In genomic region chr4:101200561-101200960, GRCh38 we compare ENCODE assay signal across 10 cellular contexts.
DNase-seq lines count a peak whose midpoint lies in the region; ATAC-seq, FAIRE-seq and TF ChIP-seq lines count a peak whose summit lies in the region.
"Had no signal": no experiment of that assay in that cellular context is flagged by ENCODE, and none has a peak within 500 bp of the region (broad histone marks: within the 10 kb centered on the region; RNA-seq: fewer than 3 reads in every experiment).

No MANE protein-coding gene starts in this region.

- TF ChIP-seq CTCF in WERI-Rb-1 (IDR thresholded peaks at IDR 0.05; ENCODE audit: low read depth, low read length) (no peak), suprapubic skin (IDR thresholded peaks at IDR 0.05) (no peak)

- 53% methylated on average over 4 of the region's 4 CpGs for WGBS in right cardiac atrium
- 59% methylated on average over 4 of the region's 4 CpGs for WGBS in suprapubic skin

- H3K9me3 ChIP-seq in WERI-Rb-1 (ENCODE audit: severe bottlenecking), result no peaks in the 10 kb centered on the region
- H3K9me3 ChIP-seq in right cardiac atrium (ENCODE audit: control insufficient read depth, low read length), result no peaks in the 10 kb centered on the region
- no peaks in the 10 kb centered on the region for H3K9me3 ChIP-seq in suprapubic skin
- H3K9me3 ChIP-seq: BLaER1 had no signal

- no peaks in the 10 kb centered on the region for H3K27me3 Mint-ChIP-seq in naive thymus-derived CD8-positive, alpha-beta T cell
- H3K27me3 Mint-ChIP-seq: activated naive CD4-positive, alpha-beta T cell treated with anti-CD3 and anti-CD28 coated beads, Interleukin-2, amount 10 ng/mL, durations not matched to agents 7 days and 5 days had no signal

- POLR2A ChIA-PET in naive thymus-derived CD8-positive, alpha-beta T cell (lab: Charles Lee), result no interaction called here

- TF ChIP-seq EP300 in suprapubic skin (IDR thresholded peaks at IDR 0.05), result no peak

- peak overlapping the region in 1 of 10 donors; percentile 17 for H3K4me3 Mint-ChIP-seq in naive thymus-derived CD8-positive, alpha-beta T cell
- H3K4me3 Mint-ChIP-seq: activated naive CD4-positive, alpha-beta T cell treated with anti-CD3 and anti-CD28 coated beads, Interleukin-2, amount 10 ng/mL, durations not matched to agents 7 days and 5 days had no signal

- FAIRE-seq in urothelium cell line (lab: Jason Lieb, UNC), result no peak

- H3K36me3 ChIP-seq in WERI-Rb-1, result no peaks in the 10 kb centered on the region; the same call in 1 of the 2 replicates
- H3K36me3 ChIP-seq in suprapubic skin, result no peaks in the 10 kb centered on the region

- TF ChIP-seq POLR2A in suprapubic skin (IDR thresholded peaks at IDR 0.05), result no peak

- H3K4me1 Mint-ChIP-seq in naive thymus-derived CD8-positive, alpha-beta T cell, result peaks cover 18 to 62% (median 27%) of the 10 kb centered on the region in 4 donors

- peaks cover 0 to 7% (median 6%) of the 10 kb centered on the region in 3 donors for H3K36me3 Mint-ChIP-seq in naive thymus-derived CD8-positive, alpha-beta T cell

- H3K27ac ChIP-seq in WERI-Rb-1 (peak overlapping the region; percentile 72), right cardiac atrium (ENCODE audit: low read length) (no peak overlapping the region), suprapubic skin (no peak overlapping the region)
- H3K27ac ChIP-seq: BLaER1 had no signal

- peak; percentile 90 for DNase-seq in SIG-M5 treated with dmso at 0.1 percent for 504 hours (lab: John Stamatoyannopoulos, UW; ENCODE audit: unreplicated experiment)
- no peak for DNase-seq in SIG-M5 (lab: John Stamatoyannopoulos, UW)
- DNase-seq in WERI-Rb-1, result no peak
- DNase-seq in right cardiac atrium, result no peak
- peak; percentile 54 for DNase-seq in urothelium cell line (ENCODE audit: low spot score)
- DNase-seq in suprapubic skin (ENCODE audit: low spot score in 2 of 2), result no peak
- no peak for DNase-seq in naive thymus-derived CD8-positive, alpha-beta T cell
- no peak for DNase-seq in NCI-H1105 treated with DMSO at 0.1 percent for 48 hours (lab: John Stamatoyannopoulos, UW)
- DNase-seq: activated naive CD4-positive, alpha-beta T cell treated with anti-CD3 and anti-CD28 coated beads, Interleukin-2, amount 10 ng/mL, durations not matched to agents 7 days and 5 days had no signal

- H3K4me1 ChIP-seq in right cardiac atrium (ENCODE audit: control insufficient read depth, insufficient read depth, low read length), result peaks cover 2% of the 10 kb centered on the region
- H3K4me1 ChIP-seq in suprapubic skin, result peaks cover 41% of the 10 kb centered on the region

- no peaks in the 10 kb centered on the region for H3K9me3 Mint-ChIP-seq in naive thymus-derived CD8-positive, alpha-beta T cell
- H3K9me3 Mint-ChIP-seq: activated naive CD4-positive, alpha-beta T cell treated with anti-CD3 and anti-CD28 coated beads, Interleukin-2, amount 10 ng/mL, durations not matched to agents 7 days and 5 days had no signal

- intact Hi-C loops in right cardiac atrium (cut with DNase I), result no loop called here

- H3K27me3 ChIP-seq in WERI-Rb-1 (ENCODE audit: insufficient read depth, low read depth, severe bottlenecking), result no peaks in the 10 kb centered on the region
- no peaks in the 10 kb centered on the region for H3K27me3 ChIP-seq in right cardiac atrium (ENCODE audit: control insufficient read depth, insufficient read depth)
- no peaks in the 10 kb centered on the region for H3K27me3 ChIP-seq in suprapubic skin
- H3K27me3 ChIP-seq: BLaER1 had no signal

- no peak overlapping the region for H3K4me3 ChIP-seq in WERI-Rb-1 (ENCODE audit: low read depth, low read length)
- no peak overlapping the region for H3K4me3 ChIP-seq in right cardiac atrium (ENCODE audit: low read length)
- H3K4me3 ChIP-seq in suprapubic skin, result no peak overlapping the region
- H3K4me3 ChIP-seq: BLaER1 had no signal

- peak; percentile 70 to 94 for ATAC-seq in right cardiac atrium
- ATAC-seq in naive thymus-derived CD8-positive, alpha-beta T cell, result no peak

- peak overlapping the region in 2 of 10 donors; percentile 14 to 44 for H3K27ac Mint-ChIP-seq in naive thymus-derived CD8-positive, alpha-beta T cell
- H3K27ac Mint-ChIP-seq: activated naive CD4-positive, alpha-beta T cell treated with anti-CD3 and anti-CD28 coated beads, Interleukin-2, amount 10 ng/mL, durations not matched to agents 7 days and 5 days had no signal

Comparison
In these comparisons a context has a peak if more than half of its experiments do, and no peak if none do; other contexts are left out.
1. DNase-seq: peak in SIG-M5 treated with dmso at 0.1 percent for 504 hours (single experiment) and urothelium cell line (single experiment); none in SIG-M5 (single experiment), WERI-Rb-1 (single experiment), right cardiac atrium (0 of 3), suprapubic skin (0 of 2), naive thymus-derived CD8-positive, alpha-beta T cell (0 of 10) and NCI-H1105 treated with DMSO at 0.1 percent for 48 hours (single experiment).
2. ATAC-seq: peak in right cardiac atrium (2 of 2); none in naive thymus-derived CD8-positive, alpha-beta T cell (0 of 2).